23 cellular contexts compared by ENCODE assay signal in genomic region chr3:58572634-58573230, GRCh38. TPM values are rescaled to one million over a fixed set of nuclear protein-coding genes. Genes with fewer than 3 reads are reported as not detected.
"Had no signal": no experiment of that assay in that cellular context is flagged by ENCODE, and none has a peak within 500 bp of the region (broad histone marks: within the 10 kb centered on the region; RNA-seq: fewer than 3 reads in every experiment).

No MANE protein-coding gene starts in this region.

- H3K9me3 Mint-ChIP-seq: activated CD4-positive, alpha-beta T cell treated with anti-CD3 and anti-CD28 coated beads, Interleukin-2, amount 10 ng/mL, durations not matched to agents 7 days and 5 days; activated T-cell treated with anti-CD3 and anti-CD28 coated beads, Interleukin-2, amount 50 U/mL, for 4 hours; effector memory CD8-positive, alpha-beta T cell; T-helper 1 cell treated with Interleukin-12 subunit alpha and Interleukin-12 subunit beta and Interleukin-4 antibody, amounts not matched to agents 30 μg/mL and 1 μg/mL, for 36 hours had no signal

- H3K9me3 ChIP-seq: ascending aorta, prostate gland, right lobe of liver, uterus had no signal

- H3K27me3 ChIP-seq: ascending aorta, right lobe of liver, tibial nerve, uterus had no signal

- DNase-seq: activated CD4-positive, alpha-beta T cell treated with anti-CD3 and anti-CD28 coated beads, Interleukin-2, amount 10 ng/mL, durations not matched to agents 7 days and 5 days; activated CD8-positive, alpha-beta memory T cell treated with anti-CD3 and anti-CD28 coated beads, Interleukin-2, amount 50 U/mL, for 4 hours; activated effector memory CD4-positive, alpha-beta T cell treated with Interleukin-2 at 50 U/mL for 16 hours; activated naive CD4-positive, alpha-beta T cell treated with anti-CD3 and anti-CD28 coated beads, Interleukin-2, amount 50 U/mL, for 16 hours; activated T-cell treated with anti-CD3 and anti-CD28 coated beads, Interleukin-2, amount 50 U/mL, for 4 hours; dermis blood vessel endothelial cell; effector memory CD8-positive, alpha-beta T cell; left colon; mammary epithelial cell; midbrain; nephron progenitor cell; right lobe of liver; stimulated activated CD4-positive, alpha-beta T cell treated with anti-CD3 and anti-CD28 coated beads, Interleukin-1b, Interleukin-23, amount 100 ng/mL, for 48 hours; stimulated activated CD8-positive, alpha-beta memory T cell treated with anti-CD3 and anti-CD28 coated beads, Interleukin-4, amount 100 ng/mL, for 48 hours; stimulated activated naive CD4-positive, alpha-beta T cell; uterus had no signal

- ATAC-seq: activated CD4-positive, CD25-positive, alpha-beta regulatory T cell treated with anti-CD3 and anti-CD28 coated beads, Interleukin-2, amount 50 U/mL, for 24 hours; activated T-cell treated with anti-CD3 and anti-CD28 coated beads, Interleukin-2, amount 50 U/mL, for 4 hours; effector memory CD8-positive, alpha-beta T cell; right lobe of liver had no signal

- H3K27ac ChIP-seq: ascending aorta, right lobe of liver had no signal

- H3K36me3 ChIP-seq: ascending aorta, prostate gland, right lobe of liver, uterus had no signal

- H3K4me3 ChIP-seq: ascending aorta, prostate gland, right lobe of liver, tibial nerve, uterus had no signal

- H3K4me3 Mint-ChIP-seq: activated CD4-positive, alpha-beta T cell treated with anti-CD3 and anti-CD28 coated beads, Interleukin-2, amount 10 ng/mL, durations not matched to agents 7 days and 5 days; activated T-cell treated with anti-CD3 and anti-CD28 coated beads, Interleukin-2, amount 50 U/mL, for 4 hours; effector memory CD8-positive, alpha-beta T cell; nephron progenitor cell; T-helper 1 cell treated with Interleukin-12 subunit alpha and Interleukin-12 subunit beta and Interleukin-4 antibody, amounts not matched to agents 30 μg/mL and 1 μg/mL, for 36 hours had no signal

- H3K27ac Mint-ChIP-seq: activated CD4-positive, alpha-beta T cell treated with anti-CD3 and anti-CD28 coated beads, Interleukin-2, amount 10 ng/mL, durations not matched to agents 7 days and 5 days; effector memory CD8-positive, alpha-beta T cell; T-helper 1 cell treated with Interleukin-12 subunit alpha and Interleukin-12 subunit beta and Interleukin-4 antibody, amounts not matched to agents 30 μg/mL and 1 μg/mL, for 36 hours had no signal

- H3K4me1 ChIP-seq: ascending aorta, uterus had no signal

RNA-seq across cellular contexts. Expression of gene FAM107A, which starts 4.5 kb away (rescaled TPM):
- total RNA-seq: activated CD4-positive, alpha-beta T cell treated with anti-CD3 and anti-CD28 coated beads, Interleukin-2, amount 10 ng/mL, durations not matched to agents 7 days and 5 days; activated T-cell treated with anti-CD3 and anti-CD28 coated beads, Interleukin-2, amount 50 U/mL, for 4 hours; bronchial epithelial cell; fibroblast of villous mesenchyme had no signal

RNA-seq across cellular contexts. Expression of gene ACOX2, which starts 35.7 kb away (rescaled TPM):
- total RNA-seq: activated CD4-positive, alpha-beta T cell treated with anti-CD3 and anti-CD28 coated beads, Interleukin-2, amount 10 ng/mL, durations not matched to agents 7 days and 5 days; activated T-cell treated with anti-CD3 and anti-CD28 coated beads, Interleukin-2, amount 50 U/mL, for 4 hours had no signal
